ENCODE assay signal across 11 cellular contexts in the genomic region with DNA sequence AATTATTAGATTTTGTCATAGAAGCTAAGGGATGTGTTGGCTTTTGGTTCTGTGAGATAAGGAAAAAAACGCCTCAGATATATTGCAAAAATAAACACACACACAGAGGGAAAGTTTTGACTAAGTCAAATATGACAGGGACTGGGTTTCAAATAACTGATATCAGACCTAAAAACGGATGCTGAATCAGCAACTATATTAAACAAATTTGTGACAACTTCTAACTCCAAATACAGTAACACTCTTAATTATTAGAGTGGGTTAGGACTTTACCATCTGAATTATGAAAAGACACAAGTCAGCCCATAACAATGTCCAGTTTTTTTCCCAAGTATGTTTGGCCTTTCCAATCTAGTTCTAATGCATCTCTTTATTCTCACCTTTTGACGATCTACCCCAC.
"Had no signal": no experiment of that assay in that cellular context is flagged by ENCODE, and none has a peak within 500 bp of the region (broad histone marks: within the 10 kb centered on the region; RNA-seq: fewer than 3 reads in every experiment).

No MANE protein-coding gene starts in this region.

- DNase-seq: GM23248, GOT3, H7, H9, HCEC 1CT, HFFc6 had no signal

- H3K36me3 ChIP-seq: HAP-1 had no signal

- H3K9me3 ChIP-seq: HAP-1 had no signal

- H3K4me1 ChIP-seq: HAP-1 had no signal

- H2AFZ ChIP-seq: GM23248, GM23338 had no signal

- H3K4me2 ChIP-seq: GM23338 had no signal

- H3K4me3 ChIP-seq: GM23248, GM23338, HAP-1 had no signal

- H3K9ac ChIP-seq: GM23248 had no signal

- ATAC-seq: GM23338, HCT116 had no signal

- FAIRE-seq: H1, H54 had no signal

- H3K27ac ChIP-seq: GM23248 had no signal
